In the genomic region with DNA sequence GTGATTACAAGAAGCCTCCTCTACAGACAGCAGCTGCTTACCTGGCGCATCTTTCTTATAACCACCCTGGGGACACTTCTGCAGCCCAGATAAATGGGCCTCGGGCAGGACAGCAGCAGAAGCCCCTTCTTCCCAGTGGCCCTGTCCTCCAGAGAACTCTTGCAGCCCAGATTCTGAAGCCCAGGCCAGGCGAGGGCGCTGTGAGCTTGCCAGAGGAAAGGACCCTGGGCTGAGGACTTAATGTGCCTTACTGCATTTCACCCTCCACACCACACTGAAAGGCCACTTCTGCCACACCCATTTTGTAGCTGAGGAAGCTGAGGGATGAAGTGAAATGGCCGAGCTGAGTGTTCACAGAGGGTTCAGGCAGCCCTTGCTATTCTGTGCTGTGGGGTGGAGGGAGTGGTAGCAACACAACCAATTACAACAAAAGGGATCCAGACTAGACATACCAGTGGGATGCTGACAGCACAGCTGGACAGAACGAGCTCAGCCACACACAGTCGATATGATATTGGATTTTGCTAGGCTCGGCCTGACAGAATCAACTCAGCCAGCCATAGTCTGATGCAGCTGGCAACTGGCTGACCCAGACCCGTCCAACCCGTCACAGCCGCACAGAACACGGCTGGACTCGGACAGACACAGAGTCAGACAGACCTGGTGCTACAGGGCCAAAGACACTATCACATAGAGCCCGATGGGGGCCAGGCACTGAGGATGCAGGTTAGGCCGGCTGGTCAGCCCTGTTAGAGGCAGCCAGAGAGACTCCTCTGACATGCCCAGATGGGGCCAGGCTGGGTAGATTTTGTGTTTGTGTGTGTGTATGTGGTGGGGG, we compare ENCODE assay signal across 1 cellular context.
TF ChIP-seq lines count a peak whose summit lies in the region.

No MANE protein-coding gene starts in this region.

TF ChIP-seq in GM12878, 131 proteins besides CTCF, POLR2A, EP300 and RAD21 (continued from another document):
- TF ChIP-seq, protein P1, sequence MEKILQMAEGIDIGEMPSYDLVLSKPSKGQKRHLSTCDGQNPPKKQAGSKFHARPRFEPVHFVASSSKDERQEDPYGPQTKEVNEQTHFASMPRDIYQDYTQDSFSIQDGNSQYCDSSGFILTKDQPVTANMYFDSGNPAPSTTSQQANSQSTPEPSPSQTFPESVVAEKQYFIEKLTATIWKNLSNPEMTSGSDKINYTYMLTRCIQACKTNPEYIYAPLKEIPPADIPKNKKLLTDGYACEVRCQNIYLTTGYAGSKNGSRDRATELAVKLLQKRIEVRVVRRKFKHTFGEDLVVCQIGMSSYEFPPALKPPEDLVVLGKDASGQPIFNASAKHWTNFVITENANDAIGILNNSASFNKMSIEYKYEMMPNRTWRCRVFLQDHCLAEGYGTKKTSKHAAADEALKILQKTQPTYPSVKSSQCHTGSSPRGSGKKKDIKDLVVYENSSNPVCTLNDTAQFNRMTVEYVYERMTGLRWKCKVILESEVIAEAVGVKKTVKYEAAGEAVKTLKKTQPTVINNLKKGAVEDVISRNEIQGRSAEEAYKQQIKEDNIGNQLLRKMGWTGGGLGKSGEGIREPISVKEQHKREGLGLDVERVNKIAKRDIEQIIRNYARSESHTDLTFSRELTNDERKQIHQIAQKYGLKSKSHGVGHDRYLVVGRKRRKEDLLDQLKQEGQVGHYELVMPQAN (conservative IDR thresholded peaks at IDR 0.05), result no peak
- TF ChIP-seq SIX5 (IDR thresholded peaks at IDR 0.05; ENCODE audit: low read depth, low read length, severe bottlenecking), result no peak
- TF ChIP-seq SMAD1 (IDR thresholded peaks at IDR 0.05; ENCODE audit: low read depth, partially characterized antibody), result no peak
- TF ChIP-seq STAT1 (conservative IDR thresholded peaks at IDR 0.05), result no peak
- TF ChIP-seq, protein P2, sequence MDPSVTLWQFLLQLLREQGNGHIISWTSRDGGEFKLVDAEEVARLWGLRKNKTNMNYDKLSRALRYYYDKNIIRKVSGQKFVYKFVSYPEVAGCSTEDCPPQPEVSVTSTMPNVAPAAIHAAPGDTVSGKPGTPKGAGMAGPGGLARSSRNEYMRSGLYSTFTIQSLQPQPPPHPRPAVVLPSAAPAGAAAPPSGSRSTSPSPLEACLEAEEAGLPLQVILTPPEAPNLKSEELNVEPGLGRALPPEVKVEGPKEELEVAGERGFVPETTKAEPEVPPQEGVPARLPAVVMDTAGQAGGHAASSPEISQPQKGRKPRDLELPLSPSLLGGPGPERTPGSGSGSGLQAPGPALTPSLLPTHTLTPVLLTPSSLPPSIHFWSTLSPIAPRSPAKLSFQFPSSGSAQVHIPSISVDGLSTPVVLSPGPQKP (IDR thresholded peaks at IDR 0.05; ENCODE audit: low read depth, low read length), result no peak
- TF ChIP-seq, protein P3, sequence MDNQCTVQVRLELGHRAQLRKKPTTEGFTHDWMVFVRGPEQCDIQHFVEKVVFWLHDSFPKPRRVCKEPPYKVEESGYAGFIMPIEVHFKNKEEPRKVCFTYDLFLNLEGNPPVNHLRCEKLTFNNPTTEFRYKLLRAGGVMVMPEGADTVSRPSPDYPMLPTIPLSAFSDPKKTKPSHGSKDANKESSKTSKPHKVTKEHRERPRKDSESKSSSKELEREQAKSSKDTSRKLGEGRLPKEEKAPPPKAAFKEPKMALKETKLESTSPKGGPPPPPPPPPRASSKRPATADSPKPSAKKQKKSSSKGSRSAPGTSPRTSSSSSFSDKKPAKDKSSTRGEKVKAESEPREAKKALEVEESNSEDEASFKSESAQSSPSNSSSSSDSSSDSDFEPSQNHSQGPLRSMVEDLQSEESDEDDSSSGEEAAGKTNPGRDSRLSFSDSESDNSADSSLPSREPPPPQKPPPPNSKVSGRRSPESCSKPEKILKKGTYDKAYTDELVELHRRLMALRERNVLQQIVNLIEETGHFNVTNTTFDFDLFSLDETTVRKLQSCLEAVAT (IDR thresholded peaks at IDR 0.05), result no peak
- no peak for TF ChIP-seq TAF1 (IDR thresholded peaks at IDR 0.05; ENCODE audit: borderline replicate concordance, low read depth, low read length)
- TF ChIP-seq MXI1 (IDR thresholded peaks at IDR 0.05; ENCODE audit: low read depth, low read length), result no peak
- no peak for TF ChIP-seq TCF3 (IDR thresholded peaks at IDR 0.05; ENCODE audit: borderline replicate concordance, insufficient read depth, low read depth, low read length)
- TF ChIP-seq RCOR1 (conservative IDR thresholded peaks at IDR 0.05; ENCODE audit: low read depth, low read length), result no peak
- no peak for TF ChIP-seq CHD4 (IDR thresholded peaks at IDR 0.05)
- no peak for TF ChIP-seq ZNF384 (IDR thresholded peaks at IDR 0.05; ENCODE audit: borderline replicate concordance, low read depth, low read length)
- TF ChIP-seq RAD51 (IDR thresholded peaks at IDR 0.05), result no peak
